ENCODE assay signal across 15 cellular contexts in the genomic region with DNA sequence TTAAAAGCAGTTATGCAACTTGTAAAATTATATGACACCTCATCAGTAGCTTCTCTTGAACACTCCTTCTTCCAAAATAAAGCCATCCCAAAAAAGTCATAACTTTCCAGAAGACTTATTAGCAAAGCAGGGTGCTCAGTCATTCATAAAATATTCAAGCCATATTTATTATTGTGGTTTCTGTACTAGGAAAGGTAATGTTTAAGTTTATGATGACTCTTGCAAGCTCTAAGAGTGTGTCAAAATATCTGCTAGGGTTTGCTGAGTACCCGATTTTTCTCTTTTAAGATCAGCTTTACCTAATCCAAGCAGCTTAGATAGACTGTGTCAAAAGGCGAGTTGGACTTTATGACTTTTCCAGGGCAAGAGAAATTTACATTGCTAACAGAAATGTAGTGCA.
"Had no signal": no experiment of that assay in that cellular context is flagged by ENCODE, and none has a peak within 500 bp of the region (broad histone marks: within the 10 kb centered on the region; RNA-seq: fewer than 3 reads in every experiment).

No MANE protein-coding gene starts in this region.

- H3K4me3 ChIP-seq: esophagus muscularis mucosa, lung, psoas muscle, right lobe of liver had no signal

- DNase-seq: effector memory CD8-positive, alpha-beta T cell; foreskin fibroblast; left colon; left ventricle myocardium superior; mesendoderm; naive thymus-derived CD4-positive, alpha-beta T cell; nephron progenitor cell; psoas muscle; right lobe of liver; stimulated activated CD4-positive, alpha-beta T cell treated with anti-CD3 and anti-CD28 coated beads, Interleukin-12 subunit alpha, Interleukin-12 subunit beta, amount 100 ng/mL, for 4 hours; stimulated activated naive CD4-positive, alpha-beta T cell treated with Interleukin-2 at 50 U/mL for 16 hours; trophoblast cell had no signal

- H3K4me1 ChIP-seq: esophagus muscularis mucosa, right lobe of liver had no signal

- ATAC-seq: effector memory CD8-positive, alpha-beta T cell; left ventricle myocardium superior; naive thymus-derived CD4-positive, alpha-beta T cell; psoas muscle; right lobe of liver had no signal

- H3K36me3 ChIP-seq: esophagus muscularis mucosa, right lobe of liver had no signal

- H3K27ac ChIP-seq: epithelial cell of prostate, esophagus muscularis mucosa, psoas muscle, right lobe of liver had no signal

- H3K9me3 ChIP-seq: esophagus muscularis mucosa, psoas muscle, right lobe of liver had no signal

- H3K27me3 ChIP-seq: esophagus muscularis mucosa, right lobe of liver had no signal
